16 cellular contexts compared by ENCODE assay signal in the genomic region with DNA sequence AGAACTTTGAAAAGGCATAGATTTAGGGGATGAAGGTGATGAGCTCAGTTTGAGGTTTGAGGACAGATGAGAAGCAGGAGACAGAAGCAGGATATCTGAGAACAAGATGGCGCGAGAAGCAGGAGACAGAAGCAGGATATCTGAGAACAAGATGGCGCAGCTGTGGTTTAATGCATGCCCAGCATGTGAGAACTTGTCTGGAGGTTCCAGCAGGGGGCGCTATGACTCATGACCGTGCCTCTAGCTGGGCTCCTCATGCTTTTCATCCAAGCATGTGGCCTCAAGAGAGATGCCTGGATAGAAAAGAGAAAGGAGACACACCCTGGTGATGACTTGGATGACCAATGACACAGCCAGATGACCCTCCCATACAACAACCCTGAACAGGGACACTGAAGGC. TPM values are rescaled to one million over a fixed set of nuclear protein-coding genes. Genes with fewer than 3 reads are reported as not detected.
DNase-seq lines count a peak whose midpoint lies in the region; ATAC-seq, FAIRE-seq and TF ChIP-seq lines count a peak whose summit lies in the region.
"Not testable (repeated sequence)": the region's sequence is repeated elsewhere in the genome, so short reads cannot be mapped to it uniquely, and the experiment has no call there.
"Had no signal": no experiment of that assay in that cellular context is flagged by ENCODE, and none has a peak within 500 bp of the region (broad histone marks: within the 10 kb centered on the region; RNA-seq: fewer than 3 reads in every experiment).

No MANE protein-coding gene starts in this region.

- not testable (repeated sequence) for H3K56ac ChIP-seq in H1 (replicated peaks; ENCODE audit: insufficient read length, low read depth, low read length)

- H2BK15ac ChIP-seq in H1 (ENCODE audit: low read length) = not testable (repeated sequence)

- not testable (repeated sequence) for H2AFZ ChIP-seq in H1 (ENCODE audit: low read length)

- H2BK120ac ChIP-seq in H1 (replicated peaks; ENCODE audit: low read depth, low read length) = not testable (repeated sequence)

- not testable (repeated sequence) for H3K4me1 Mint-ChIP-seq in Calu3 (ENCODE audit: low read depth, unreplicated experiment); activated CD4-positive, alpha-beta T cell treated with anti-CD3 and anti-CD28 coated beads for 36 hours

- H2BK5ac ChIP-seq in H1 (ENCODE audit: low read depth, low read length) = not testable (repeated sequence)

- not testable (repeated sequence) for H3K4me2 ChIP-seq in H1 (ENCODE audit: insufficient read depth in 1 of 2, low read depth in 2 of 2, low read length in 2 of 2)

- H3K79me1 ChIP-seq in H1 (ENCODE audit: low read depth, low read length) = not testable (repeated sequence)

- CTCF ChIA-PET in Calu3 (lab: Charles Lee); activated CD4-positive, alpha-beta T cell treated with anti-CD3 and anti-CD28 coated beads for 36 hours (lab: Charles Lee); H1 (lab: Charles Lee; ENCODE audit: partially characterized antibody): not testable (repeated sequence)

- not testable (repeated sequence) for H3K14ac ChIP-seq in H1 (ENCODE audit: insufficient read length)

- H3K27me3 Mint-ChIP-seq in Calu3 (ENCODE audit: unreplicated experiment); activated CD4-positive, alpha-beta T cell treated with anti-CD3 and anti-CD28 coated beads for 36 hours: not testable (repeated sequence)

- H3K4ac ChIP-seq in H1 (replicated peaks; ENCODE audit: insufficient read length, low read depth, low read length) = not testable (repeated sequence)

- H4K5ac ChIP-seq in H1 (ENCODE audit: insufficient read length, low read depth, low read length) = not testable (repeated sequence)

- H3K27me3 ChIP-seq in H1 (replicated peaks in 1 of 4; ENCODE audit: control insufficient read depth in 3 of 4, extremely low read depth in 1 of 4, insufficient read depth in 3 of 4, low read length in 3 of 4); left lung; upper lobe of right lung: not testable (repeated sequence)

- TF ChIP-seq RAD21 in H1 (IDR thresholded peaks at IDR 0.05 in 1 of 2, conservative IDR thresholded peaks at IDR 0.05 in 1 of 2; ENCODE audit: low read depth in 2 of 2, low read length in 2 of 2) = not testable (repeated sequence)

- not testable (repeated sequence) for TF ChIP-seq POLR2A in H1 (IDR thresholded peaks at IDR 0.05; ENCODE audit: control extremely low read depth in 1 of 2, low read depth in 2 of 2, low read length in 2 of 2)

- not testable (repeated sequence) for H3K23me2 ChIP-seq in H1 (ENCODE audit: low read depth, low read length)

- H2BK12ac ChIP-seq in H1 (ENCODE audit: low read depth, low read length) = not testable (repeated sequence)

- not testable (repeated sequence) for H3K36me3 Mint-ChIP-seq in Calu3 (ENCODE audit: insufficient read depth, unreplicated experiment); activated CD4-positive, alpha-beta T cell treated with anti-CD3 and anti-CD28 coated beads for 36 hours (ENCODE audit: low read depth)

- not testable (repeated sequence) for H3K18ac ChIP-seq in H1 (ENCODE audit: extremely low read depth, low read length)

- H3K4me3 Mint-ChIP-seq in Calu3 (ENCODE audit: low read depth, unreplicated experiment); activated CD4-positive, alpha-beta T cell treated with anti-CD3 and anti-CD28 coated beads for 36 hours: not testable (repeated sequence)

- H2BK20ac ChIP-seq in H1 (ENCODE audit: low read length) = not testable (repeated sequence)

- intact Hi-C loops in Calu3 (cut with micrococcal nuclease; ENCODE audit: unreplicated experiment); activated CD4-positive, alpha-beta T cell treated with anti-CD3 and anti-CD28 coated beads for 36 hours (cut with DNase I, micrococcal nuclease); left lung (cut with DNase I); upper lobe of right lung (cut with DNase I): not testable (repeated sequence)

- not testable (repeated sequence) for DNase-seq in Calu3; activated CD4-positive, alpha-beta T cell treated with anti-CD3 and anti-CD28 coated beads for 36 hours; H1 (ENCODE audit: low read depth in 1 of 2, low spot score in 2 of 2); left lung; upper lobe of right lung

- ATAC-seq in GM18858 (IDR thresholded peaks at IDR 0.05; ENCODE audit: unreplicated experiment) = peak; percentile 46
- peak; percentile 45 for ATAC-seq in GM21528 (IDR thresholded peaks at IDR 0.05; ENCODE audit: low FRiP score, unreplicated experiment)
- peak; percentile 53 for ATAC-seq in HG02885 (IDR thresholded peaks at IDR 0.05; ENCODE audit: poor library complexity, unreplicated experiment)
- peak; percentile 69 for ATAC-seq in activated CD4-positive, alpha-beta T cell treated with anti-CD3 and anti-CD28 coated beads for 36 hours
- peak; percentile 49 for ATAC-seq in left lung
- ATAC-seq in upper lobe of right lung = peak; percentile 68

- H3K4me3 ChIP-seq in H1 (ENCODE audit: extremely low read depth in 1 of 4, insufficient read depth in 2 of 4, low read depth in 3 of 4, low read length in 4 of 4); left lung; upper lobe of right lung: not testable (repeated sequence)

- H3K9me3 ChIP-seq in H1 (ENCODE audit: insufficient read depth in 2 of 2, low read depth in 1 of 2, low read length in 1 of 2); left lung; upper lobe of right lung: not testable (repeated sequence)

- FAIRE-seq in H1 (lab: Jason Lieb, UNC) = peak; percentile 36

- H3K27ac ChIP-seq in H1 (ENCODE audit: low read depth, low read length); left lung; upper lobe of right lung: not testable (repeated sequence)

- not testable (repeated sequence) for H4K8ac ChIP-seq in H1 (ENCODE audit: extremely low read depth, insufficient read depth, low read length)

- not testable (repeated sequence) for H3K4me1 ChIP-seq in H1 (replicated peaks in 1 of 4; ENCODE audit: control insufficient read depth in 3 of 4, insufficient read depth in 4 of 4, low read length in 3 of 4); left lung; upper lobe of right lung

- not testable (repeated sequence) for H3K9ac ChIP-seq in H1 (replicated peaks in 1 of 4; ENCODE audit: extremely low read depth in 1 of 4, low read depth in 3 of 4, low read length in 3 of 4)

- H4K91ac ChIP-seq in H1 (replicated peaks; ENCODE audit: insufficient read length, low read length) = not testable (repeated sequence)

- BruUV-seq in Calu3 (replicated peaks; lab: Mats Ljungman, UMichigan) = TSS peak; percentile 10

- TF ChIP-seq CTCF in Calu3 (IDR thresholded peaks at IDR 0.05; ENCODE audit: unreplicated experiment); H1 (IDR thresholded peaks at IDR 0.05; ENCODE audit: control extremely low read depth in 1 of 3, insufficient read depth in 1 of 3, low read depth in 1 of 3, low read length in 3 of 3); left lung (IDR thresholded peaks at IDR 0.05); upper lobe of right lung (IDR thresholded peaks at IDR 0.05): not testable (repeated sequence)

- 97% methylated on average over 3 of the region's 5 CpGs; no CpG with 5 or more reads in 1 of the 2 experiments for WGBS in H1 (ENCODE audit: extremely low coverage in 1 of 2, insufficient coverage in 1 of 2, insufficient read length in 1 of 2, insufficient replicate concordance in 2 of 2, low coverage in 1 of 2, low lambda C conversion rate in 2 of 2, missing lambda C conversion rate in 1 of 2), 2 experiments

- not testable (repeated sequence) for H3K9me3 Mint-ChIP-seq in Calu3 (ENCODE audit: low read depth, unreplicated experiment); activated CD4-positive, alpha-beta T cell treated with anti-CD3 and anti-CD28 coated beads for 36 hours (ENCODE audit: low read depth)

- not testable (repeated sequence) for H3K79me2 ChIP-seq in H1 (ENCODE audit: control insufficient read depth in 1 of 2, insufficient read depth in 2 of 2, low read length in 2 of 2)

- H3K36me3 ChIP-seq in H1 (ENCODE audit: control insufficient read depth in 2 of 4, insufficient read depth in 4 of 4, low read length in 3 of 4); left lung; upper lobe of right lung: not testable (repeated sequence)

- POLR2A ChIA-PET in activated CD4-positive, alpha-beta T cell treated with anti-CD3 and anti-CD28 coated beads for 36 hours (lab: Charles Lee); H1 (lab: Charles Lee; ENCODE audit: partially characterized antibody): not testable (repeated sequence)

- not testable (repeated sequence) for H2AK5ac ChIP-seq in H1 (ENCODE audit: low read depth, low read length)

- H3K27ac Mint-ChIP-seq in Calu3 (ENCODE audit: unreplicated experiment); activated CD4-positive, alpha-beta T cell treated with anti-CD3 and anti-CD28 coated beads for 36 hours: not testable (repeated sequence)

- TF ChIP-seq EP300 in H1 (IDR thresholded peaks at IDR 0.05; ENCODE audit: borderline replicate concordance in 1 of 2, low read depth in 2 of 2, low read length in 2 of 2) = not testable (repeated sequence)

- H4K20me1 ChIP-seq in H1 (replicated peaks in 1 of 2; ENCODE audit: control insufficient read depth in 1 of 2, insufficient read depth in 2 of 2, low read length in 2 of 2) = not testable (repeated sequence)

- not testable (repeated sequence) for H3K23ac ChIP-seq in H1 (ENCODE audit: insufficient read length)

RNA-seq across cellular contexts. Expression of a gene that starts 10.9 kb away (rescaled TPM):
- 3.9 and 4.3 TPM in 2 replicates for total RNA-seq in Calu3 (2022)
- 1 to 10 TPM; 1.1 to 1.9 TPM for total RNA-seq in activated CD4-positive, alpha-beta T cell treated with anti-CD3 and anti-CD28 coated beads for 36 hours
- total RNA-seq in H1 (2021; fragmentation: NEBNext Ultra II Directional; extraction: Animal tissue kit (Norgen Biotek cat#: 25700)) = not detected in 2 replicates
- not detected in 2 replicates for polyA plus RNA-seq in H1 (2011; rRNA removed)
- polyA plus RNA-seq in H1 (2011; cell fraction: cytosol; rRNA removed) = not detected
- polyA plus RNA-seq in H1 (2011; cell fraction: nucleus; rRNA removed) = not detected
- polyA plus RNA-seq in H1 (2012, experiment 1 of 2) = not detected in 4 replicates
- polyA plus RNA-seq in H1 (2012, experiment 2 of 2) = not detected
- polyA plus RNA-seq in H1 (2013, experiment 1 of 2) = not detected
- polyA plus RNA-seq in H1 (2013, experiment 2 of 2) = not detected
- not detected in 2 replicates for polyA minus RNA-seq in H1 (2011; rRNA and poly(A)+ RNA removed)
- polyA minus RNA-seq in H1 (2011; cell fraction: cytosol; rRNA and poly(A)+ RNA removed) = not detected
- not detected for polyA minus RNA-seq in H1 (2011; cell fraction: nucleus; rRNA and poly(A)+ RNA removed)
- 1 to 10 TPM in 1 of 2 donors, not detected in 1; 3.0 TPM for total RNA-seq in left lung
- 4.9 TPM for total RNA-seq in upper lobe of right lung
- total RNA-seq: HT-29, RPMI7951, SK-MEL-5 had no signal

RNA-seq across cellular contexts. Expression of a gene that starts 15.4 kb away (rescaled TPM):
- total RNA-seq in Calu3 (2022) (16.3 and 18.9 TPM in 2 replicates), left lung (1 to 10 TPM; 5.3 to 5.6 TPM), upper lobe of right lung (13.9 TPM)
- 1 to 10 TPM; 2.9 to 3.8 TPM for total RNA-seq in activated CD4-positive, alpha-beta T cell treated with anti-CD3 and anti-CD28 coated beads for 36 hours
- total RNA-seq in H1 (2021; fragmentation: NEBNext Ultra II Directional; extraction: Animal tissue kit (Norgen Biotek cat#: 25700)) = 1.6 and 1.9 TPM in 2 replicates
- 3.3 and 3.4 TPM in 2 replicates for polyA plus RNA-seq in H1 (2011; rRNA removed)
- 1.1 TPM for polyA plus RNA-seq in H1 (2011; cell fraction: cytosol; rRNA removed)
- 9.5 TPM for polyA plus RNA-seq in H1 (2011; cell fraction: nucleus; rRNA removed)
- polyA plus RNA-seq in H1 (2012, experiment 1 of 2) = 1.5 to 2.5 TPM (median 1.9 TPM) in 4 replicates
- polyA plus RNA-seq in H1 (2012, experiment 2 of 2) = 0.26 TPM
- polyA plus RNA-seq in H1 (2013, experiment 1 of 2) = 1.8 TPM
- 1.6 TPM for polyA plus RNA-seq in H1 (2013, experiment 2 of 2)
- polyA minus RNA-seq in H1 (2011; rRNA and poly(A)+ RNA removed) = 5.5 and 7.9 TPM in 2 replicates
- polyA minus RNA-seq in H1 (2011; cell fraction: cytosol; rRNA and poly(A)+ RNA removed) = 2.1 TPM
- polyA minus RNA-seq in H1 (2011; cell fraction: nucleus; rRNA and poly(A)+ RNA removed) = 9.2 TPM
- total RNA-seq: H4, SK-MEL-5 had no signal

RNA-seq across cellular contexts. Expression of a gene that starts 32.2 kb away (rescaled TPM):
- total RNA-seq in Calu3 (2022) (not detected in 2 replicates), left lung (not detected), upper lobe of right lung (not detected)
- not detected for total RNA-seq in activated CD4-positive, alpha-beta T cell treated with anti-CD3 and anti-CD28 coated beads for 36 hours
- not detected in 2 replicates for total RNA-seq in H1 (2021; fragmentation: NEBNext Ultra II Directional; extraction: Animal tissue kit (Norgen Biotek cat#: 25700))
- polyA plus RNA-seq in H1 (2011; rRNA removed) = 0.05 and 0.11 TPM in 2 replicates
- not detected for polyA plus RNA-seq in H1 (2011; cell fraction: cytosol; rRNA removed)
- polyA plus RNA-seq in H1 (2011; cell fraction: nucleus; rRNA removed) = 1.3 TPM
- polyA plus RNA-seq in H1 (2012, experiment 1 of 2) = 0.67 to 1.1 TPM (median 0.93 TPM) in 4 replicates
- 0.14 TPM for polyA plus RNA-seq in H1 (2012, experiment 2 of 2)
- polyA plus RNA-seq in H1 (2013, experiment 1 of 2) = not detected
- 0.02 TPM for polyA plus RNA-seq in H1 (2013, experiment 2 of 2)
- polyA minus RNA-seq in H1 (2011; rRNA and poly(A)+ RNA removed) = not detected in 2 replicates
- not detected for polyA minus RNA-seq in H1 (2011; cell fraction: cytosol; rRNA and poly(A)+ RNA removed)
- not detected for polyA minus RNA-seq in H1 (2011; cell fraction: nucleus; rRNA and poly(A)+ RNA removed)
- total RNA-seq: CD8-positive, alpha-beta T cell; H4; HT-29; Right ventricle myocardium superior; SK-MEL-5; T-helper 1 cell treated with Interleukin-12 subunit alpha and Interleukin-12 subunit beta and Interleukin-4 antibody, amounts not matched to agents 30 ng/mL and 1 ng/mL, for 36 hours had no signal

RNA-seq across cellular contexts. Expression of a gene that starts 40.6 kb away (rescaled TPM):
- total RNA-seq in Calu3 (2022) = not detected in 2 replicates
- not detected for total RNA-seq in activated CD4-positive, alpha-beta T cell treated with anti-CD3 and anti-CD28 coated beads for 36 hours
- not detected in 2 replicates for total RNA-seq in H1 (2021; fragmentation: NEBNext Ultra II Directional; extraction: Animal tissue kit (Norgen Biotek cat#: 25700))
- 0.09 TPM in 1 of 2 replicates, not detected in the other for polyA plus RNA-seq in H1 (2011; rRNA removed)
- polyA plus RNA-seq in H1 (2011; cell fraction: cytosol; rRNA removed) = not detected
- polyA plus RNA-seq in H1 (2011; cell fraction: nucleus; rRNA removed) = not detected
- 0.10 to 0.20 TPM (median 0.16 TPM) in 4 replicates for polyA plus RNA-seq in H1 (2012, experiment 1 of 2)
- not detected for polyA plus RNA-seq in H1 (2012, experiment 2 of 2)
- 0.02 TPM for polyA plus RNA-seq in H1 (2013, experiment 1 of 2)
- not detected for polyA plus RNA-seq in H1 (2013, experiment 2 of 2)
- polyA minus RNA-seq in H1 (2011; rRNA and poly(A)+ RNA removed) = not detected in 2 replicates
- polyA minus RNA-seq in H1 (2011; cell fraction: cytosol; rRNA and poly(A)+ RNA removed) = not detected
- polyA minus RNA-seq in H1 (2011; cell fraction: nucleus; rRNA and poly(A)+ RNA removed) = 0.20 TPM
- not detected for total RNA-seq in left lung
- not detected for total RNA-seq in upper lobe of right lung
- total RNA-seq: CD8-positive, alpha-beta T cell; Daoy; H4; HT-29; Right ventricle myocardium superior; SK-MEL-5 had no signal
